ENCODE assay signal across 1 cellular context in the genomic region with DNA sequence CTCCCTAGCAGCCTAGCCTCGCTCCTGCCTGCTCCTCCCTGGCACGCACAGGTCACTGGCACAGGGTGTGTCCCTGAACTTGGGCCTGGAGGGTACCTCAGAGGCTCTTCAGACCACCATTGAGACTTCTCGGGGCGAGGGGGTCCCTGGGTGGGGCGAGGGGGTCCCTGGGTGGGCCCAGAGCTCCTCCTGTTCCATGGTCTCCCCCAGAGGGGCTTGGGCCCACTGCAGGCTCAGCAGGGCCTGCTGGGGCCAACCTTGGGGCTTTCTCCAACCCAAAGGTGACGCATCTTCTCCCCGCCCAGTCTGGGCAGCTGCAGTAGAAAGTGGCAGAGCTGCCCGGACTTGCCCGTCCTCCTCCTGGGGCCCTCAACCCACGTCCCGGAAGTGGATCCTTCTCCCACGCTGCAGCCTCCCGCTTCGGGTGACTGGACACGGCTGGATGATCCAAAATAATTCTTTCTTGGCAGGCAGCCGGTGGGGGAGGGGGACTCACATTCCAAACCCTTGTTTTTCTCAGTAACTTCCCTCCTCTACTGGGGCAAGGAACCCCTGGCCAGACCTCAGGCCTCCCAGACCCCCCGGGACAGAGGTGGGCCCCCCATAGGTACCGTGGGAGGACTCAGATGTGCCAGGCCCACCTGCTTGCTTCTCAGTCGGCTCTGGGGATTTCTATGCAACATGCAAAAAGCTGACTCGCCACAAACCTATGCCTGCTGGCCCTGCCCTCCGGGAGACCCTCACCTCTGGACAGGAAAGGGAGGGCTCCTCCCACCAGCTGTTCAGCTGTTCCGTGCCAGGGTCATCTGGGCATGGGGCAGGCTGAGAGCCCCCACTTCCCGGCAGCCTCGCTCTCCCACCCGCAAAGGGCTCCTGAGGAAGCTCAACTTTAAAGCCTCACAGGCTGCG.
TF ChIP-seq lines count a peak whose summit lies in the region.

No MANE protein-coding gene starts in this region.

TF ChIP-seq in GM12878, 131 proteins besides CTCF, POLR2A, EP300 and RAD21 (continued from another document):
- TF ChIP-seq, protein P1, sequence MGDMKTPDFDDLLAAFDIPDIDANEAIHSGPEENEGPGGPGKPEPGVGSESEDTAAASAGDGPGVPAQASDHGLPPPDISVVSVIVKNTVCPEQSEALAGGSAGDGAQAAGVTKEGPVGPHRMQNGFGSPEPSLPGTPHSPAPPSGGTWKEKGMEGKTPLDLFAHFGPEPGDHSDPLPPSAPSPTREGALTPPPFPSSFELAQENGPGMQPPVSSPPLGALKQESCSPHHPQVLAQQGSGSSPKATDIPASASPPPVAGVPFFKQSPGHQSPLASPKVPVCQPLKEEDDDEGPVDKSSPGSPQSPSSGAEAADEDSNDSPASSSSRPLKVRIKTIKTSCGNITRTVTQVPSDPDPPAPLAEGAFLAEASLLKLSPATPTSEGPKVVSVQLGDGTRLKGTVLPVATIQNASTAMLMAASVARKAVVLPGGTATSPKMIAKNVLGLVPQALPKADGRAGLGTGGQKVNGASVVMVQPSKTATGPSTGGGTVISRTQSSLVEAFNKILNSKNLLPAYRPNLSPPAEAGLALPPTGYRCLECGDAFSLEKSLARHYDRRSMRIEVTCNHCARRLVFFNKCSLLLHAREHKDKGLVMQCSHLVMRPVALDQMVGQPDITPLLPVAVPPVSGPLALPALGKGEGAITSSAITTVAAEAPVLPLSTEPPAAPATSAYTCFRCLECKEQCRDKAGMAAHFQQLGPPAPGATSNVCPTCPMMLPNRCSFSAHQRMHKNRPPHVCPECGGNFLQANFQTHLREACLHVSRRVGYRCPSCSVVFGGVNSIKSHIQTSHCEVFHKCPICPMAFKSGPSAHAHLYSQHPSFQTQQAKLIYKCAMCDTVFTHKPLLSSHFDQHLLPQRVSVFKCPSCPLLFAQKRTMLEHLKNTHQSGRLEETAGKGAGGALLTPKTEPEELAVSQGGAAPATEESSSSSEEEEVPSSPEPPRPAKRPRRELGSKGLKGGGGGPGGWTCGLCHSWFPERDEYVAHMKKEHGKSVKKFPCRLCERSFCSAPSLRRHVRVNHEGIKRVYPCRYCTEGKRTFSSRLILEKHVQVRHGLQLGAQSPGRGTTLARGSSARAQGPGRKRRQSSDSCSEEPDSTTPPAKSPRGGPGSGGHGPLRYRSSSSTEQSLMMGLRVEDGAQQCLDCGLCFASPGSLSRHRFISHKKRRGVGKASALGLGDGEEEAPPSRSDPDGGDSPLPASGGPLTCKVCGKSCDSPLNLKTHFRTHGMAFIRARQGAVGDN (IDR thresholded peaks at IDR 0.05): peak; percentile 67; the same call in 1 of the 2 replicates
- peak; percentile 48 for TF ChIP-seq CHD2 (IDR thresholded peaks at IDR 0.05; ENCODE audit: borderline replicate concordance, low read depth, low read length)
- no peak; the same call in 1 of the 2 replicates for TF ChIP-seq BACH1 (IDR thresholded peaks at IDR 0.05; ENCODE audit: borderline replicate concordance)
- TF ChIP-seq, protein P2, sequence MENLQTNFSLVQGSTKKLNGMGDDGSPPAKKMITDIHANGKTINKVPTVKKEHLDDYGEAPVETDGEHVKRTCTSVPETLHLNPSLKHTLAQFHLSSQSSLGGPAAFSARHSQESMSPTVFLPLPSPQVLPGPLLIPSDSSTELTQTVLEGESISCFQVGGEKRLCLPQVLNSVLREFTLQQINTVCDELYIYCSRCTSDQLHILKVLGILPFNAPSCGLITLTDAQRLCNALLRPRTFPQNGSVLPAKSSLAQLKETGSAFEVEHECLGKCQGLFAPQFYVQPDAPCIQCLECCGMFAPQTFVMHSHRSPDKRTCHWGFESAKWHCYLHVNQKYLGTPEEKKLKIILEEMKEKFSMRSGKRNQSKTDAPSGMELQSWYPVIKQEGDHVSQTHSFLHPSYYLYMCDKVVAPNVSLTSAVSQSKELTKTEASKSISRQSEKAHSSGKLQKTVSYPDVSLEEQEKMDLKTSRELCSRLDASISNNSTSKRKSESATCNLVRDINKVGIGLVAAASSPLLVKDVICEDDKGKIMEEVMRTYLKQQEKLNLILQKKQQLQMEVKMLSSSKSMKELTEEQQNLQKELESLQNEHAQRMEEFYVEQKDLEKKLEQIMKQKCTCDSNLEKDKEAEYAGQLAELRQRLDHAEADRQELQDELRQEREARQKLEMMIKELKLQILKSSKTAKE (IDR thresholded peaks at IDR 0.05; ENCODE audit: low read depth, poor library complexity, severe bottlenecking): peak; percentile 89
- peak; percentile 38; the same call in 1 of the 2 replicates for TF ChIP-seq TAF1 (IDR thresholded peaks at IDR 0.05; ENCODE audit: borderline replicate concordance, low read depth, low read length)
- TF ChIP-seq, protein P3, sequence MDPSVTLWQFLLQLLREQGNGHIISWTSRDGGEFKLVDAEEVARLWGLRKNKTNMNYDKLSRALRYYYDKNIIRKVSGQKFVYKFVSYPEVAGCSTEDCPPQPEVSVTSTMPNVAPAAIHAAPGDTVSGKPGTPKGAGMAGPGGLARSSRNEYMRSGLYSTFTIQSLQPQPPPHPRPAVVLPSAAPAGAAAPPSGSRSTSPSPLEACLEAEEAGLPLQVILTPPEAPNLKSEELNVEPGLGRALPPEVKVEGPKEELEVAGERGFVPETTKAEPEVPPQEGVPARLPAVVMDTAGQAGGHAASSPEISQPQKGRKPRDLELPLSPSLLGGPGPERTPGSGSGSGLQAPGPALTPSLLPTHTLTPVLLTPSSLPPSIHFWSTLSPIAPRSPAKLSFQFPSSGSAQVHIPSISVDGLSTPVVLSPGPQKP (IDR thresholded peaks at IDR 0.05; ENCODE audit: low read depth, low read length): peak; percentile 42
- TF ChIP-seq NR2F1 (conservative IDR thresholded peaks at IDR 0.05): peak; percentile 50; the same call in 1 of the 2 replicates
- TF ChIP-seq, protein P4, sequence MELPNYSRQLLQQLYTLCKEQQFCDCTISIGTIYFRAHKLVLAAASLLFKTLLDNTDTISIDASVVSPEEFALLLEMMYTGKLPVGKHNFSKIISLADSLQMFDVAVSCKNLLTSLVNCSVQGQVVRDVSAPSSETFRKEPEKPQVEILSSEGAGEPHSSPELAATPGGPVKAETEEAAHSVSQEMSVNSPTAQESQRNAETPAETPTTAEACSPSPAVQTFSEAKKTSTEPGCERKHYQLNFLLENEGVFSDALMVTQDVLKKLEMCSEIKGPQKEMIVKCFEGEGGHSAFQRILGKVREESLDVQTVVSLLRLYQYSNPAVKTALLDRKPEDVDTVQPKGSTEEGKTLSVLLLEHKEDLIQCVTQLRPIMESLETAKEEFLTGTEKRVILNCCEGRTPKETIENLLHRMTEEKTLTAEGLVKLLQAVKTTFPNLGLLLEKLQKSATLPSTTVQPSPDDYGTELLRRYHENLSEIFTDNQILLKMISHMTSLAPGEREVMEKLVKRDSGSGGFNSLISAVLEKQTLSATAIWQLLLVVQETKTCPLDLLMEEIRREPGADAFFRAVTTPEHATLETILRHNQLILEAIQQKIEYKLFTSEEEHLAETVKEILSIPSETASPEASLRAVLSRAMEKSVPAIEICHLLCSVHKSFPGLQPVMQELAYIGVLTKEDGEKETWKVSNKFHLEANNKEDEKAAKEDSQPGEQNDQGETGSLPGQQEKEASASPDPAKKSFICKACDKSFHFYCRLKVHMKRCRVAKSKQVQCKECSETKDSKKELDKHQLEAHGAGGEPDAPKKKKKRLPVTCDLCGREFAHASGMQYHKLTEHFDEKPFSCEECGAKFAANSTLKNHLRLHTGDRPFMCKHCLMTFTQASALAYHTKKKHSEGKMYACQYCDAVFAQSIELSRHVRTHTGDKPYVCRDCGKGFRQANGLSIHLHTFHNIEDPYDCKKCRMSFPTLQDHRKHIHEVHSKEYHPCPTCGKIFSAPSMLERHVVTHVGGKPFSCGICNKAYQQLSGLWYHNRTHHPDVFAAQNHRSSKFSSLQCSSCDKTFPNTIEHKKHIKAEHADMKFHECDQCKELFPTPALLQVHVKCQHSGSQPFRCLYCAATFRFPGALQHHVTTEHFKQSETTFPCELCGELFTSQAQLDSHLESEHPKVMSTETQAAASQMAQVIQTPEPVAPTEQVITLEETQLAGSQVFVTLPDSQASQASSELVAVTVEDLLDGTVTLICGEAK (IDR thresholded peaks at IDR 0.05; ENCODE audit: borderline replicate concordance): peak; percentile 40; the same call in 1 of the 2 replicates
- no peak for TF ChIP-seq SMARCA5 (IDR thresholded peaks at IDR 0.05)
- TF ChIP-seq, protein P5, sequence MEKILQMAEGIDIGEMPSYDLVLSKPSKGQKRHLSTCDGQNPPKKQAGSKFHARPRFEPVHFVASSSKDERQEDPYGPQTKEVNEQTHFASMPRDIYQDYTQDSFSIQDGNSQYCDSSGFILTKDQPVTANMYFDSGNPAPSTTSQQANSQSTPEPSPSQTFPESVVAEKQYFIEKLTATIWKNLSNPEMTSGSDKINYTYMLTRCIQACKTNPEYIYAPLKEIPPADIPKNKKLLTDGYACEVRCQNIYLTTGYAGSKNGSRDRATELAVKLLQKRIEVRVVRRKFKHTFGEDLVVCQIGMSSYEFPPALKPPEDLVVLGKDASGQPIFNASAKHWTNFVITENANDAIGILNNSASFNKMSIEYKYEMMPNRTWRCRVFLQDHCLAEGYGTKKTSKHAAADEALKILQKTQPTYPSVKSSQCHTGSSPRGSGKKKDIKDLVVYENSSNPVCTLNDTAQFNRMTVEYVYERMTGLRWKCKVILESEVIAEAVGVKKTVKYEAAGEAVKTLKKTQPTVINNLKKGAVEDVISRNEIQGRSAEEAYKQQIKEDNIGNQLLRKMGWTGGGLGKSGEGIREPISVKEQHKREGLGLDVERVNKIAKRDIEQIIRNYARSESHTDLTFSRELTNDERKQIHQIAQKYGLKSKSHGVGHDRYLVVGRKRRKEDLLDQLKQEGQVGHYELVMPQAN (conservative IDR thresholded peaks at IDR 0.05): peak; percentile 74
- peak; percentile 97 for TF ChIP-seq IKZF1 (conservative IDR thresholded peaks at IDR 0.05)
- 0 out of 2 replicates have a peak, but pooled peaks have one; percentile 68 for TF ChIP-seq CHD1 (IDR thresholded peaks at IDR 0.05; ENCODE audit: low read depth, low read length)
- peak; percentile 52; the same call in 1 of the 2 replicates for TF ChIP-seq POLR2AphosphoS5 (IDR thresholded peaks at IDR 0.05; ENCODE audit: low read length)
- TF ChIP-seq CREB1 (IDR thresholded peaks at IDR 0.05; ENCODE audit: low read depth): peak; percentile 53; the same call in 1 of the 2 replicates
- TF ChIP-seq ATF7 (IDR thresholded peaks at IDR 0.05; ENCODE audit: low read depth): peak; percentile 62; the same call in 1 of the 2 replicates
- peak; percentile 53; the same call in 1 of the 2 replicates for TF ChIP-seq TCF12 (IDR thresholded peaks at IDR 0.05; ENCODE audit: low read depth, low read length)
- 0 out of 2 replicates have a peak, but pooled peaks have one; percentile 25 for TF ChIP-seq CBFB (IDR thresholded peaks at IDR 0.05; ENCODE audit: low read depth)
- no peak for TF ChIP-seq ZNF274 (IDR thresholded peaks at IDR 0.05; ENCODE audit: insufficient read depth, insufficient read length)
- TF ChIP-seq KDM1A (IDR thresholded peaks at IDR 0.05; ENCODE audit: borderline replicate concordance): no peak
- no peak for TF ChIP-seq ZSCAN29 (IDR thresholded peaks at IDR 0.05)
- peak; percentile 82; the same call in 1 of the 2 replicates for TF ChIP-seq PAX5 (IDR thresholded peaks at IDR 0.05; ENCODE audit: borderline replicate concordance, low read depth, low read length)
TF ChIP-seq in GM12878: peak in this region for 33.
